9 cellular contexts compared by ENCODE assay signal in genomic region chr17:80270836-80271235, GRCh38. TPM values are rescaled to one million over a fixed set of nuclear protein-coding genes. Genes with fewer than 3 reads are reported as not detected.
A peak's percentile ranks its signal among the peaks of the same experiment; 100 is the strongest.
DNase-seq lines count a peak whose midpoint lies in the region; ATAC-seq, FAIRE-seq and TF ChIP-seq lines count a peak whose summit lies in the region.
"Had no signal": no experiment of that assay in that cellular context is flagged by ENCODE, and none has a peak within 500 bp of the region (broad histone marks: within the 10 kb centered on the region; RNA-seq: fewer than 3 reads in every experiment).

No MANE protein-coding gene starts in this region.

- H3K4me3 ChIP-seq in RWPE2 (ENCODE audit: severe bottlenecking), result no peak overlapping the region
- H3K4me3 ChIP-seq in brain microvascular endothelial cell (ENCODE audit: low read depth, low read length), result no peak overlapping the region
- no peak overlapping the region for H3K4me3 ChIP-seq in osteoblast (ENCODE audit: insufficient read depth, low read length)

- H3K27ac ChIP-seq in RWPE2 (ENCODE audit: poor library complexity, severe bottlenecking) (no peak overlapping the region), brain microvascular endothelial cell (no peak overlapping the region), osteoblast (ENCODE audit: low read depth, low read length) (no peak overlapping the region)
- H3K27ac ChIP-seq: VCaP had no signal

- no peak for DNase-seq in GM18507 (ENCODE audit: extremely low spot score, insufficient read length, low read depth)
- DNase-seq in RWPE2 (ENCODE audit: low spot score), result no peak
- peak; percentile 24 for DNase-seq in brain microvascular endothelial cell
- peak; percentile 80 for DNase-seq in osteoblast (ENCODE audit: insufficient read length, low spot score, missing footprints)
- DNase-seq in activated gamma-delta T cell treated with Interleukin-2 at 50 U/mL for 16 hours, result no peak
- DNase-seq in NCI-H1417 treated with DMSO at 0.1 percent for 48 hours (lab: John Stamatoyannopoulos, UW), result no peak
- no peak for DNase-seq in C1 segment of cervical spinal cord (lab: John Stamatoyannopoulos, UW)

- peaks cover 35% of the 10 kb centered on the region for H3K36me3 ChIP-seq in RWPE2 (ENCODE audit: low read depth)
- peaks cover 10% of the 10 kb centered on the region for H3K36me3 ChIP-seq in brain microvascular endothelial cell (replicated peaks)
- H3K36me3 ChIP-seq in osteoblast (ENCODE audit: insufficient read depth, low read length), result peaks cover 37% of the 10 kb centered on the region

- H3K27me3 ChIP-seq in RWPE2 (ENCODE audit: insufficient read depth, poor library complexity, severe bottlenecking) (no peaks in the 10 kb centered on the region), brain microvascular endothelial cell (replicated peaks) (no peaks in the 10 kb centered on the region), osteoblast (ENCODE audit: insufficient read depth, low read length) (no peaks in the 10 kb centered on the region)

- H3K9me3 ChIP-seq in RWPE2 (ENCODE audit: severe bottlenecking) (no peaks in the 10 kb centered on the region), osteoblast (ENCODE audit: low read depth, low read length) (no peaks in the 10 kb centered on the region)

- H3K4me1 ChIP-seq in RWPE2 (ENCODE audit: insufficient read depth, poor library complexity, severe bottlenecking) (no peaks in the 10 kb centered on the region), osteoblast (ENCODE audit: insufficient read depth, low read length) (no peaks in the 10 kb centered on the region)

- FAIRE-seq in GM18507 (lab: Jason Lieb, UNC), result peak; percentile 35

- in situ Hi-C loops in brain microvascular endothelial cell (cut with HindIII; ENCODE audit: low pct_ligation_motif_present, low sequenced_read_pairs), result no loop called here

- H2AFZ ChIP-seq in osteoblast (ENCODE audit: low read length), result no peak overlapping the region

- ATAC-seq in RWPE2 (ENCODE audit: low read depth) (peak; percentile 71), GM19023 (IDR thresholded peaks at IDR 0.05; ENCODE audit: unreplicated experiment) (no peak)

- no peak for TF ChIP-seq CTCF in RWPE2 (IDR thresholded peaks at IDR 0.05; ENCODE audit: poor library complexity, severe bottlenecking)
- TF ChIP-seq CTCF in brain microvascular endothelial cell (IDR thresholded peaks at IDR 0.05; ENCODE audit: low read depth, low read length, missing control alignments), result no peak
- no peak for TF ChIP-seq CTCF in osteoblast (IDR thresholded peaks at IDR 0.05; ENCODE audit: extremely low read depth, low read depth, low read length)

- H3K79me2 ChIP-seq in osteoblast (ENCODE audit: insufficient read depth, low read length), result peaks cover 4% of the 10 kb centered on the region

- H3K4me2 ChIP-seq in osteoblast (ENCODE audit: insufficient read depth, low read length), result no peak overlapping the region

- H4K20me1 ChIP-seq in osteoblast (ENCODE audit: insufficient read depth, low read length), result peaks cover 10% of the 10 kb centered on the region

RNA-seq across cellular contexts. Expression of gene RNF213, which starts 10.2 kb away (rescaled TPM):
- total RNA-seq in osteoblast, result 134 and 143 TPM in 2 replicates

RNA-seq across cellular contexts. Expression of gene SLC26A11, which starts 50.6 kb away (rescaled TPM):
- 12.7 and 17.4 TPM in 2 replicates for total RNA-seq in osteoblast

RNA-seq across cellular contexts. Expression of gene SGSH, which starts 50.7 kb away (rescaled TPM):
- 15.9 and 19.4 TPM in 2 replicates for total RNA-seq in osteoblast

Comparison
In these comparisons a context has a peak if more than half of its experiments do, and no peak if none do; other contexts are left out.
1. DNase-seq: peak in brain microvascular endothelial cell (single experiment) and osteoblast (single experiment); none in GM18507 (single experiment), RWPE2 (single experiment), activated gamma-delta T cell treated with Interleukin-2 at 50 U/mL for 16 hours (single experiment), NCI-H1417 treated with DMSO at 0.1 percent for 48 hours (single experiment) and C1 segment of cervical spinal cord (0 of 14).